24 cellular contexts compared by ENCODE assay signal in the genomic region with DNA sequence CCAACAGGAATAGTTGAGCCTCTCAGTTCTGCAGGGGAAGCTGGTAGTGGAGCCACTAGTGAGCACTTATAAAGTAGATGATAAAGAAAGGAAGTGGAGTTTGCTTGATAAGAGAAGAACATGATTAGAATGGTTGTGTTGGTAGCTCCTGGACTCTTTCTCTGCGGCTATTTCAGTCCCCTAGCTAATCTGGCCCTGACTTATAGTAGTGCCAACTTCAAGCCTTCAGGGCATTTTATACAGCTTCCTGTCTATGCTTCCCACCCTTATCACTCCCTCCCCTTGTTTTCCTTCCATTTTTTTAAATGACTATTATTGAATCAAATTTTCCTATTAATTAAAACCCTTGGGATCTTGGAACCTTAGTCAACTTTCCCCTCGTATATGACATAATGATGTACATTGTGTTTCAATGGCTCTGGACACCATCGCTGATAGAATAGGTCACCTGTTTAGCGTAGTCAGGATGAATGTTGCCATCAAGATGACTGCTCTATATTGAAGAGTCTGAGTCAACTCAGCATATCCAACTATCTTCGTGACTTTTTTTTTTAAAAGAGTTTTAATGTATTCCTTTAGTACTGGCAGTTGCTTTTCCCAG.
"Had no signal": no experiment of that assay in that cellular context is flagged by ENCODE, and none has a peak within 500 bp of the region (broad histone marks: within the 10 kb centered on the region; RNA-seq: fewer than 3 reads in every experiment).

No MANE protein-coding gene starts in this region.

- DNase-seq: activated CD4-positive, alpha-beta T cell treated with anti-CD3 and anti-CD28 coated beads, Interleukin-2, amount 10 ng/mL, durations not matched to agents 7 days and 5 days; activated CD4-positive, CD25-positive, alpha-beta regulatory T cell treated with anti-CD3 and anti-CD28 coated beads, Interleukin-2, amount 50 U/mL, for 72 hours; activated CD8-positive, alpha-beta memory T cell treated with anti-CD3 and anti-CD28 coated beads, Interleukin-2, amount 10 ng/mL, durations not matched to agents 7 days and 5 days; activated CD8-positive, alpha-beta T cell treated with anti-CD3 and anti-CD28 coated beads for 36 hours; activated effector memory CD4-positive, alpha-beta T cell treated with anti-CD3 and anti-CD28 coated beads, Interleukin-2, amount 50 U/mL, for 16 hours; activated naive CD4-positive, alpha-beta T cell treated with anti-CD3 and anti-CD28 coated beads, Interleukin-2, amount 10 ng/mL, durations not matched to agents 7 days and 5 days; activated T-cell treated with anti-CD3 and anti-CD28 coated beads for 4 hours; amygdala; effector CD4-positive, alpha-beta T cell; erythroblast; foreskin fibroblast; kidney; naive thymus-derived CD8-positive, alpha-beta T cell; ovary; substantia nigra; T-cell; T1000; thyroid gland; WERI-Rb-1 had no signal

- H3K27me3 ChIP-seq: ovary, thyroid gland had no signal

- H3K27ac ChIP-seq: ovary, prostate gland, thyroid gland, WERI-Rb-1 had no signal

- FAIRE-seq: endometrium, kidney had no signal

- H3K4me1 ChIP-seq: prostate gland had no signal

- H3K27ac Mint-ChIP-seq: activated CD4-positive, alpha-beta T cell treated with anti-CD3 and anti-CD28 coated beads, Interleukin-2, amount 10 ng/mL, durations not matched to agents 7 days and 5 days; activated CD8-positive, alpha-beta memory T cell treated with anti-CD3 and anti-CD28 coated beads, Interleukin-2, amount 10 ng/mL, durations not matched to agents 7 days and 5 days; activated CD8-positive, alpha-beta T cell treated with anti-CD3 and anti-CD28 coated beads for 36 hours; activated naive CD4-positive, alpha-beta T cell treated with anti-CD3 and anti-CD28 coated beads, Interleukin-2, amount 10 ng/mL, durations not matched to agents 7 days and 5 days; dendritic cell treated with granulocyte-macrophage colony-stimulating factor and Interleukin-4, amounts not matched to agents 40 ng/mL and 50 ng/mL, for 4 days; stimulated activated naive CD8-positive, alpha-beta T cell treated with anti-CD3 and anti-CD28 coated beads, Interleukin-15, Interleukin-2, amounts not matched to agents 100 ng/mL and 50 ng/mL, for 24 hours had no signal

- H3K27me3 Mint-ChIP-seq: activated CD4-positive, alpha-beta T cell treated with anti-CD3 and anti-CD28 coated beads, Interleukin-2, amount 10 ng/mL, durations not matched to agents 7 days and 5 days; activated CD8-positive, alpha-beta memory T cell treated with anti-CD3 and anti-CD28 coated beads, Interleukin-2, amount 10 ng/mL, durations not matched to agents 7 days and 5 days; activated CD8-positive, alpha-beta T cell treated with anti-CD3 and anti-CD28 coated beads for 36 hours; activated naive CD4-positive, alpha-beta T cell treated with anti-CD3 and anti-CD28 coated beads, Interleukin-2, amount 10 ng/mL, durations not matched to agents 7 days and 5 days; stimulated activated naive CD8-positive, alpha-beta T cell treated with anti-CD3 and anti-CD28 coated beads, Interleukin-15, Interleukin-2, amounts not matched to agents 100 ng/mL and 50 ng/mL, for 24 hours; T-cell had no signal

- H3K36me3 ChIP-seq: ovary, prostate gland, thyroid gland, WERI-Rb-1 had no signal

- H3K36me3 Mint-ChIP-seq: activated CD8-positive, alpha-beta memory T cell treated with anti-CD3 and anti-CD28 coated beads, Interleukin-2, amount 10 ng/mL, durations not matched to agents 7 days and 5 days; naive thymus-derived CD8-positive, alpha-beta T cell; T-cell had no signal

- H3K4me3 Mint-ChIP-seq: activated CD4-positive, alpha-beta T cell treated with anti-CD3 and anti-CD28 coated beads, Interleukin-2, amount 10 ng/mL, durations not matched to agents 7 days and 5 days; activated CD8-positive, alpha-beta memory T cell treated with anti-CD3 and anti-CD28 coated beads, Interleukin-2, amount 10 ng/mL, durations not matched to agents 7 days and 5 days; activated CD8-positive, alpha-beta T cell treated with anti-CD3 and anti-CD28 coated beads for 36 hours; activated naive CD4-positive, alpha-beta T cell treated with anti-CD3 and anti-CD28 coated beads, Interleukin-2, amount 10 ng/mL, durations not matched to agents 7 days and 5 days; dendritic cell treated with granulocyte-macrophage colony-stimulating factor and Interleukin-4, amounts not matched to agents 40 ng/mL and 50 ng/mL, for 4 days; naive thymus-derived CD8-positive, alpha-beta T cell; stimulated activated naive CD8-positive, alpha-beta T cell treated with anti-CD3 and anti-CD28 coated beads, Interleukin-15, Interleukin-2, amounts not matched to agents 100 ng/mL and 50 ng/mL, for 24 hours; T-cell had no signal

- H3K9me3 Mint-ChIP-seq: activated CD4-positive, alpha-beta T cell treated with anti-CD3 and anti-CD28 coated beads, Interleukin-2, amount 10 ng/mL, durations not matched to agents 7 days and 5 days; activated CD8-positive, alpha-beta T cell treated with anti-CD3 and anti-CD28 coated beads for 36 hours; activated naive CD4-positive, alpha-beta T cell treated with anti-CD3 and anti-CD28 coated beads, Interleukin-2, amount 10 ng/mL, durations not matched to agents 7 days and 5 days; dendritic cell treated with granulocyte-macrophage colony-stimulating factor and Interleukin-4, amounts not matched to agents 40 ng/mL and 50 ng/mL, for 4 days; naive thymus-derived CD8-positive, alpha-beta T cell; stimulated activated naive CD8-positive, alpha-beta T cell treated with anti-CD3 and anti-CD28 coated beads, Interleukin-15, Interleukin-2, amounts not matched to agents 100 ng/mL and 50 ng/mL, for 24 hours; T-cell had no signal

- H3K4me3 ChIP-seq: ovary, prostate gland, thyroid gland had no signal

- ATAC-seq: activated CD8-positive, alpha-beta memory T cell treated with anti-CD3 and anti-CD28 coated beads, Interleukin-2, amount 10 ng/mL, durations not matched to agents 7 days and 5 days; activated CD8-positive, alpha-beta T cell treated with anti-CD3 and anti-CD28 coated beads for 36 hours; left lobe of liver; naive thymus-derived CD8-positive, alpha-beta T cell; T-cell had no signal

- H3K9me3 ChIP-seq: ovary, prostate gland, thyroid gland had no signal
